ENCODE assay signal across 8 cellular contexts in genomic region chr21:41425954-41426655, GRCh38.
A peak's percentile ranks its signal among the peaks of the same experiment; 100 is the strongest.
DNase-seq lines count a peak whose midpoint lies in the region; ATAC-seq lines count a peak whose summit lies in the region.

MX1 (plus strand) TSS chr21:41426239; CDS start chr21:41432071, 5,832 bp downstream.

- no peaks in the 10 kb centered on the region for H3K27me3 Mint-ChIP-seq in central memory CD8-positive, alpha-beta T cell

- no peaks in the 10 kb centered on the region for H3K9me3 Mint-ChIP-seq in central memory CD8-positive, alpha-beta T cell

- DNase-seq in AML-193 (lab: John Stamatoyannopoulos, UW) (peak; percentile 15 to 21), left kidney (ENCODE audit: low read depth, low spot score) (peak; percentile 76), NCI-H1105 (lab: John Stamatoyannopoulos, UW) (no peak)
- peak; percentile 69 to 77 for DNase-seq in central memory CD8-positive, alpha-beta T cell (ENCODE audit: low spot score in 2 of 2)
- peak; percentile 73 to 88 for DNase-seq in stimulated activated CD4-positive, alpha-beta T cell treated with anti-CD3 and anti-CD28 coated beads, Interleukin-1b, Interleukin-23, amount 100 ng/mL, for 4 hours (ENCODE audit: low read depth in 2 of 2)

- peak within 1 kb of the TSS; percentile 89 for H3K4me3 Mint-ChIP-seq in central memory CD8-positive, alpha-beta T cell

- H3K36me3 Mint-ChIP-seq in central memory CD8-positive, alpha-beta T cell (ENCODE audit: insufficient read depth), result peaks cover 5% of the 10 kb centered on the region

- ATAC-seq in GM19328 (IDR thresholded peaks at IDR 0.05; ENCODE audit: unreplicated experiment) (peak; percentile 80), HG03565 (IDR thresholded peaks at IDR 0.05; ENCODE audit: unreplicated experiment) (peak; percentile 69)
- peak; percentile 98 for ATAC-seq in activated CD4-positive, CD25-positive, alpha-beta regulatory T cell treated with anti-CD3 and anti-CD28 coated beads, Interleukin-2, amount 50 U/mL, for 24 hours
- peak; percentile 98 for ATAC-seq in central memory CD8-positive, alpha-beta T cell (replicated peaks; ENCODE audit: extremely low read depth, poor library complexity, severe bottlenecking)

- H3K27ac Mint-ChIP-seq in central memory CD8-positive, alpha-beta T cell (ENCODE audit: low read depth), result peak within 1 kb of the TSS; percentile 95

- H3K4me1 Mint-ChIP-seq in central memory CD8-positive, alpha-beta T cell, result peaks cover 20% of the 10 kb centered on the region
